9 cellular contexts compared by ENCODE assay signal in the genomic region with DNA sequence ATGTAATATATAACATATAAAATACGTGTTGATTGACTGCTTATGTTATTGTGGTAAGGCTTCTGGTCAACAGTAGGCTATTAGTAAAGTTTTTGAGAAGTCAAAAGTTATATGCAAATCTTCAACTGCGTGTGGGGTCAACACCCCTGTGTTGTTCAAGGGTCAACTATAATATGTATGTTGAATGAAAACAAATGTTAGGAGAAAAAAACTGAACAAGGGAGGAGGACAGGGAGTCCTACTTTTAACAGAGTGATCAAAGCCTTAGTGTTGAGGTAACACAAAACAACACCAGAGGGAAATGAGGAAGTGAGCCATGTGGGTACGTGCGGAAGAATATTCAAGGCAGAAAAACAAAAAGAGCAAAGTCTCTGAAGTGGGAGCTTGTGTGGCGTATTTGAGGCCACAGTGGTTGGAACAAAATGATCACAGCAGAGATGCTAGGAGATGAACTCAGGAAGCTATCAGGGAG.
DNase-seq lines count a peak whose midpoint lies in the region; ATAC-seq and TF ChIP-seq lines count a peak whose summit lies in the region.
"Had no signal": no experiment of that assay in that cellular context is flagged by ENCODE, and none has a peak within 500 bp of the region (broad histone marks: within the 10 kb centered on the region; RNA-seq: fewer than 3 reads in every experiment).

No MANE protein-coding gene starts in this region.

- peaks cover 10% of the 10 kb centered on the region for H3K4me1 ChIP-seq in Karpas-422 (ENCODE audit: low read length)

- ATAC-seq in CD4-positive, alpha-beta T cell (ENCODE audit: poor library complexity), result peak; percentile 90
- ATAC-seq in GM21515 (IDR thresholded peaks at IDR 0.05; ENCODE audit: unreplicated experiment), result peak; percentile 84
- peak; percentile 65 for ATAC-seq in sciatic nerve

- peaks cover 5% of the 10 kb centered on the region for H3K9me3 ChIP-seq in CD4-positive, alpha-beta T cell (ENCODE audit: control insufficient read depth, low read length)
- H3K9me3 ChIP-seq in Karpas-422 (ENCODE audit: low read length), result no peaks in the 10 kb centered on the region
- no peaks in the 10 kb centered on the region for H3K9me3 ChIP-seq in MG63

- H3K79me2 ChIP-seq in Karpas-422 (ENCODE audit: low read length), result no peaks in the 10 kb centered on the region

- H3K9me3 Mint-ChIP-seq in CD4-positive, alpha-beta T cell, result no peaks in the 10 kb centered on the region

- H3K36me3 Mint-ChIP-seq in CD4-positive, alpha-beta T cell (ENCODE audit: low read depth), result no peaks in the 10 kb centered on the region

- intact Hi-C loops in CD4-positive, alpha-beta T cell (cut with DNase I, micrococcal nuclease), result loop anchor here (1.0 to 5.0 kb wide), 3 partner anchors 46 to 61 kb away; no protein-coding TSS in a partner anchor
- intact Hi-C loops in sciatic nerve (cut with DNase I), result no loop called here

- peak in 9 of 10 experiments; percentile 16 to 65 (median 27) for DNase-seq in CD4-positive, alpha-beta T cell
- DNase-seq in Karpas-422, result peak; percentile 55
- peak; percentile 38 for DNase-seq in activated CD8-positive, alpha-beta memory T cell treated with anti-CD3 and anti-CD28 coated beads, Interleukin-2, amount 50 U/mL, for 24 hours (ENCODE audit: extremely low read depth)
- DNase-seq in sciatic nerve (ENCODE audit: low spot score), result no peak
- no peak for DNase-seq in MG63
- no peak for DNase-seq in erythroblast (lab: John Stamatoyannopoulos, UW)
- no peak for DNase-seq in OCI-M2 (lab: John Stamatoyannopoulos, UW; ENCODE audit: unreplicated experiment)

- H3K4me2 ChIP-seq in Karpas-422 (ENCODE audit: low read depth, low read length, poor library complexity, severe bottlenecking), result peak overlapping the region; percentile 13

- peak overlapping the region; percentile 57; the same call in 1 of the 2 replicates for H2AFZ ChIP-seq in Karpas-422 (ENCODE audit: low read length)

- no peaks in the 10 kb centered on the region for H3K27me3 ChIP-seq in CD4-positive, alpha-beta T cell (ENCODE audit: control insufficient read depth, insufficient read depth, low read length)
- no peaks in the 10 kb centered on the region for H3K27me3 ChIP-seq in Karpas-422 (ENCODE audit: low read length)
- no peaks in the 10 kb centered on the region for H3K27me3 ChIP-seq in MG63

- POLR2A ChIA-PET in CD4-positive, alpha-beta T cell (lab: Charles Lee), result interaction anchor here (0.7 to 4.5 kb wide), 20 partner anchors 8 to 131 kb away, joined by 3 to 63 read pairs (median 4); a partner anchor contains a TSS

- peak overlapping the region; percentile 71 for H3K4me3 Mint-ChIP-seq in CD4-positive, alpha-beta T cell
- H3K4me3 Mint-ChIP-seq: neural crest cell had no signal

- H4K20me1 ChIP-seq in Karpas-422 (ENCODE audit: insufficient read depth, low read depth, low read length), result no peaks in the 10 kb centered on the region

- H3K9me2 ChIP-seq in Karpas-422 (replicated peaks; ENCODE audit: insufficient read depth, low read length), result no peaks in the 10 kb centered on the region

- no peak overlapping the region for H3K4me3 ChIP-seq in Karpas-422 (ENCODE audit: low read length)
- no peak overlapping the region for H3K4me3 ChIP-seq in MG63

- H3K4me1 Mint-ChIP-seq in CD4-positive, alpha-beta T cell (ENCODE audit: low read depth), result peaks cover 61% of the 10 kb centered on the region

- H3K27me3 Mint-ChIP-seq in CD4-positive, alpha-beta T cell, result no peaks in the 10 kb centered on the region

- no peak for TF ChIP-seq CTCF in CD4-positive, alpha-beta T cell (IDR thresholded peaks at IDR 0.05)

- H3K27ac Mint-ChIP-seq in CD4-positive, alpha-beta T cell, result peak overlapping the region; percentile 75

- H3K9ac ChIP-seq in Karpas-422 (ENCODE audit: low read length), result no peak overlapping the region

- H3K27ac ChIP-seq in CD4-positive, alpha-beta T cell (ENCODE audit: low read depth, low read length), result no peak overlapping the region
- H3K27ac ChIP-seq in Karpas-422 (ENCODE audit: low read length), result no peak overlapping the region

- TF ChIP-seq POLR2A in erythroblast (IDR thresholded peaks at IDR 0.05; ENCODE audit: low read length), result no peak

- H3K36me3 ChIP-seq in Karpas-422 (ENCODE audit: insufficient read depth, low read length) (no peaks in the 10 kb centered on the region), MG63 (no peaks in the 10 kb centered on the region)

- CTCF ChIA-PET in CD4-positive, alpha-beta T cell (lab: Charles Lee), result interaction anchor here (0.8 to 2.6 kb wide), 9 partner anchors 9 to 63 kb away, joined by 3 to 15 read pairs (median 4); a partner anchor contains a TSS

Comparison
In these comparisons a context has a peak if more than half of its experiments do, and no peak if none do; other contexts are left out.
1. DNase-seq: peak in CD4-positive, alpha-beta T cell (9 of 10), Karpas-422 (single experiment) and activated CD8-positive, alpha-beta memory T cell treated with anti-CD3 and anti-CD28 coated beads, Interleukin-2, amount 50 U/mL, for 24 hours (single experiment); none in sciatic nerve (single experiment), MG63 (single experiment), erythroblast (0 of 2) and OCI-M2 (single experiment).
2. Peak in every context shown above with its lines, with median percentiles within 50 percentile points of each other: ATAC-seq.